ENCODE assay signal across 28 cellular contexts in the genomic region with DNA sequence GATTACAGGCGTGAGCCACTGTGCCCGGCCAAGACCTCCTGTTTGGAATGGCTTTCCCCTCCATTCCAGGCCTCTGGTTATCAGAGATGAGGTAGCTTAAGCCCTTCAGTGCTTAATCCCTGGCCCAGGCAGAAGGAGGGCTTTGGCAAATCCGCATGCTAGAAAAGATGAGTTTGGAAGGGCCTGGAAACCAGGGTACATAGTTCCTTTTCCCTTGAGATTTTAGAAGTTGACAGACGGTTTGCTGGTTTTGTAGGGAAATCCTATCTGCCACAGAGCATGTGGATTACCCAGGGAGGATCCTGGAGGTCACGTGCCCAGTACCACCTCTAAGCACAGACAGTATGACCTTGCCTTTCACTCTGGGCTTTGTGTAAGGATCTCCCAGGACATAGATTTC.
"Had no signal": no experiment of that assay in that cellular context is flagged by ENCODE, and none has a peak within 500 bp of the region (broad histone marks: within the 10 kb centered on the region; RNA-seq: fewer than 3 reads in every experiment).

No MANE protein-coding gene starts in this region.

- H3K36me3 Mint-ChIP-seq: mesothelial cell of epicardium had no signal

- H3K27ac ChIP-seq: brain microvascular endothelial cell, coronary artery, gastroesophageal sphincter, hepatocyte, pancreas, prostate gland, testis had no signal

- H3K27me3 Mint-ChIP-seq: activated CD8-positive, alpha-beta T cell treated with anti-CD3 and anti-CD28 coated beads for 36 hours; activated naive CD8-positive, alpha-beta T cell treated with anti-CD3 and anti-CD28 coated beads, Interleukin-2, amount 10 ng/mL, durations not matched to agents 7 days and 5 days; effector memory CD8-positive, alpha-beta T cell; naive B cell had no signal

- H3K27me3 ChIP-seq: brain microvascular endothelial cell, hepatocyte, pancreas, testis had no signal

- ATAC-seq: activated CD8-positive, alpha-beta T cell treated with anti-CD3 and anti-CD28 coated beads for 36 hours; effector memory CD8-positive, alpha-beta T cell; gastroesophageal sphincter; left cardiac atrium; left ventricle myocardium superior; pancreas had no signal

- H3K9me3 ChIP-seq: gastroesophageal sphincter, pancreas, prostate gland, testis had no signal

- H3K4me1 ChIP-seq: gastroesophageal sphincter, pancreas, prostate gland, testis had no signal

- H3K27ac Mint-ChIP-seq: activated CD8-positive, alpha-beta T cell treated with anti-CD3 and anti-CD28 coated beads for 36 hours; activated naive CD4-positive, alpha-beta T cell treated with anti-CD3 and anti-CD28 coated beads for 36 hours; activated naive CD8-positive, alpha-beta T cell treated with anti-CD3 and anti-CD28 coated beads, Interleukin-2, amount 10 ng/mL, durations not matched to agents 7 days and 5 days; mesothelial cell of epicardium had no signal

- H3K9me3 Mint-ChIP-seq: activated CD8-positive, alpha-beta T cell treated with anti-CD3 and anti-CD28 coated beads for 36 hours; effector memory CD8-positive, alpha-beta T cell; mesothelial cell of epicardium; naive B cell had no signal

- DNase-seq: activated CD4-positive, alpha-beta T cell treated with anti-CD3 and anti-CD28 coated beads for 1 hour; activated CD4-positive, alpha-beta T cell treated with anti-CD3 and anti-CD28 coated beads, Interleukin-2, amount 50 U/mL, for 1 hour; activated CD8-positive, alpha-beta T cell treated with anti-CD3 and anti-CD28 coated beads for 36 hours; activated effector memory CD4-positive, alpha-beta T cell treated with Interleukin-2 at 50 U/mL for 16 hours; activated naive CD4-positive, alpha-beta T cell treated with anti-CD3 and anti-CD28 coated beads for 36 hours; activated naive CD8-positive, alpha-beta T cell treated with anti-CD3 and anti-CD28 coated beads, Interleukin-2, amount 10 ng/mL, durations not matched to agents 7 days and 5 days; brain microvascular endothelial cell; effector memory CD8-positive, alpha-beta T cell; left cardiac atrium; left ventricle myocardium superior; mammary epithelial cell; naive B cell; nucleus accumbens; pancreas; retina; stimulated activated CD4-positive, alpha-beta T cell treated with anti-CD3 and anti-CD28 coated beads, Interleukin-1b, Interleukin-23, amount 100 ng/mL, for 48 hours; stimulated activated CD4-positive, alpha-beta T cell treated with anti-CD3 and anti-CD28 coated beads, Interleukin-4, amount 100 ng/mL, for 4 hours; stimulated activated CD8-positive, alpha-beta memory T cell treated with anti-CD3 and anti-CD28 coated beads, Interleukin-4, amount 100 ng/mL, for 48 hours; stimulated activated naive CD4-positive, alpha-beta T cell treated with Interleukin-2 at 50 U/mL for 16 hours; T-helper 9 cell; testis; trophoblast cell had no signal

- H3K4me3 ChIP-seq: coronary artery, gastroesophageal sphincter, hepatocyte, pancreas, prostate gland, smooth muscle cell, testis had no signal

- H3K36me3 ChIP-seq: brain microvascular endothelial cell, gastroesophageal sphincter, pancreas, prostate gland had no signal

- H3K4me3 Mint-ChIP-seq: activated CD8-positive, alpha-beta T cell treated with anti-CD3 and anti-CD28 coated beads for 36 hours; activated naive CD4-positive, alpha-beta T cell treated with anti-CD3 and anti-CD28 coated beads for 36 hours; activated naive CD8-positive, alpha-beta T cell treated with anti-CD3 and anti-CD28 coated beads, Interleukin-2, amount 10 ng/mL, durations not matched to agents 7 days and 5 days; effector memory CD8-positive, alpha-beta T cell; mesothelial cell of epicardium; naive B cell had no signal
